Comparison of ENCODE assay signal across 8 cellular contexts in the genomic region with DNA sequence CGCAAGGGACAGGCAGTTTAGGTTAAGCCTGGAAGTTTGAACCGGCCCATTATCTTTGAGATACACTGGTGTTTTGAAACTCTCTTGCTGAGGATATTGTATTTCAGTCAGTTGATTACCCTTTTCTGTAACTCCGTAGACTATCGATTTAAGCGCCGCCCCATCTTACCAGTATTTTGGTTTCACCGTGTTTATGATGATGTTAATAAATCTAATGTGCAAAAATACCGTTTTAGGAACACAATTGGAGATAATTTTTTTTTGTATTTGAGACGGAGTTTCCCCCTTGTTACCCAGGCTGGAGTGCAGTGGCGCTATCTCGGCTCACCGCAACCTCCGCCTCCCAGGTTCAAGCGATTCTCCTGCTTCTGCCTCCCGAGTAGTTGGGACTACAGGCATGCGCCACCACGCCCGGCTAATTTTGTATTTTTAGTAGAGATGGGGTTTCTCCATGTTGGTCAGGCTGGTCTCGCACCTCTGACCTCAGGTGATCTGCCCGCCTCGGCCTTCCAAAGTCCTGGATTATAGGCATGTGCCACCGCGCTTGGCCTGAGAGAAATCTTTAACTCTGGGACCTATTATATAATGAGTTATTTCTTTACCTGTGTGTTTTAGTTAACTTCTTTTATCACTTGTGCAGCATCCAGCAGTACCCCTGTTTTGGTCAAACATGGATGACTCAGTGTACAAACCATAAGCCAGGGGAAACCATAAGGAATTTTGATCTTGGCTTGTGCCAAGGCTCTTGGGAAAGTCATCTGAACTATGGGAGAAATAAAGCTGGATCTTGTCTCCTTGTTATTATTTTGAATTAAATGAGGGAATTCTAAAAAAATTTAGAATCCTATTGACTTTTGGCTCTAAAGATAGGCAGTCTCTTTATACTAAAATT. TPM values are rescaled to one million over a fixed set of nuclear protein-coding genes. Genes with fewer than 3 reads are reported as not detected.
DNase-seq lines count a peak whose midpoint lies in the region; ATAC-seq and TF ChIP-seq lines count a peak whose summit lies in the region.

No MANE protein-coding gene starts in this region.

- peaks cover 18% of the 10 kb centered on the region for H3K4me1 ChIP-seq in mononuclear cell (ENCODE audit: insufficient read depth, low read length)

- H3K4me3 ChIP-seq in choroid plexus epithelial cell (ENCODE audit: low read depth, low read length) (peak overlapping the region; percentile 89), mononuclear cell (ENCODE audit: low read length) (peak overlapping the region; percentile 70)

- TF ChIP-seq CTCF in choroid plexus epithelial cell (conservative IDR thresholded peaks at IDR 0.05; ENCODE audit: low read depth, low read length) (peak; percentile 1), GM20000 (IDR thresholded peaks at IDR 0.05; ENCODE audit: extremely low read depth, missing control alignments) (no peak)

- no peak for ATAC-seq in GM18867 (IDR thresholded peaks at IDR 0.05; ENCODE audit: unreplicated experiment)
- no peak for ATAC-seq in HG02884 (IDR thresholded peaks at IDR 0.05; ENCODE audit: unreplicated experiment)

- H3K27me3 ChIP-seq in mononuclear cell (ENCODE audit: insufficient read depth, low read length), result no peaks in the 10 kb centered on the region

- DNase-seq in ELF-1 (ENCODE audit: low read depth, low spot score), result peak; percentile 27
- peak; percentile 80 for DNase-seq in M059J (ENCODE audit: low read depth)
- peak; percentile 50 for DNase-seq in choroid plexus epithelial cell (ENCODE audit: low read depth)
- no peak for DNase-seq in NCI-H1694 (lab: John Stamatoyannopoulos, UW)
- no peak for DNase-seq in GM20000 (ENCODE audit: low spot score)

- no peaks in the 10 kb centered on the region for H3K9me3 ChIP-seq in mononuclear cell (ENCODE audit: low read depth, low read length)

RNA-seq across cellular contexts. Expression of a gene that starts 23.7 kb away (rescaled TPM):
- 14.2 and 17.1 TPM in 2 replicates for total RNA-seq in M059J (2014; rRNA removed; shearing (Covaris generic))
- 46.2 TPM for total RNA-seq in mononuclear cell

Comparison
In these comparisons a context has a peak if more than half of its experiments do, and no peak if none do; other contexts are left out.
1. DNase-seq: peak in ELF-1 (single experiment), M059J (single experiment) and choroid plexus epithelial cell (single experiment); none in NCI-H1694 (single experiment) and GM20000 (single experiment).